In genomic region chrX:109848451-109849050, GRCh38 we compare ENCODE assay signal across 12 cellular contexts.
A peak's percentile ranks its signal among the peaks of the same experiment; 100 is the strongest.
DNase-seq lines count a peak whose midpoint lies in the region; ATAC-seq and TF ChIP-seq lines count a peak whose summit lies in the region.
"Had no signal": no experiment of that assay in that cellular context is flagged by ENCODE, and none has a peak within 500 bp of the region (broad histone marks: within the 10 kb centered on the region; RNA-seq: fewer than 3 reads in every experiment).

No MANE protein-coding gene starts in this region.

- no peak for TF ChIP-seq CTCF in AG04450 (IDR thresholded peaks at IDR 0.05; ENCODE audit: low read depth, low read length)
- TF ChIP-seq CTCF in activated B cell treated with CpG ODN at 0.5 μM for 24 hours (IDR thresholded peaks at IDR 0.05): no peak

- H3K4me3 Mint-ChIP-seq in activated B cell treated with CpG ODN at 0.5 μM for 24 hours: peak overlapping the region; percentile 56

- DNase-seq in AG04450 (ENCODE audit: low read depth, low spot score) (no peak), activated B cell treated with CpG ODN at 0.5 μM for 24 hours (no peak), Right ventricle myocardium superior (no peak), MG63 (no peak), Ammon's horn (ENCODE audit: low spot score) (no peak), NCI-H2029 treated with DMSO at 0.1 percent for 48 hours (lab: John Stamatoyannopoulos, UW) (no peak)
- DNase-seq: right cardiac atrium, substantia nigra had no signal

- POLR2A ChIA-PET in AG04450 (lab: Yijun Ruan, JAX): interaction anchor here (0.9 kb wide), 1 partner anchor 21 kb away, joined by 3 read pairs; no protein-coding TSS in a partner anchor
- POLR2A ChIA-PET in activated B cell treated with CpG ODN at 0.5 μM for 24 hours (lab: Charles Lee): no interaction called here

- peaks cover 10% of the 10 kb centered on the region for H3K4me1 Mint-ChIP-seq in activated B cell treated with CpG ODN at 0.5 μM for 24 hours

- no peaks in the 10 kb centered on the region for H3K27me3 Mint-ChIP-seq in activated B cell treated with CpG ODN at 0.5 μM for 24 hours

- peak overlapping the region; percentile 84 for H3K27ac ChIP-seq in AG04450 (ENCODE audit: low read depth, low read length)
- H3K27ac ChIP-seq: cardiac muscle cell had no signal

- CTCF ChIA-PET in AG04450 (lab: Charles Lee): interaction anchor here (1.2 to 2.0 kb wide), 2 partner anchors 9 to 42 kb away, joined by 5 to 12 read pairs; no protein-coding TSS in a partner anchor
- CTCF ChIA-PET in activated B cell treated with CpG ODN at 0.5 μM for 24 hours (lab: Charles Lee): no interaction called here

- no peaks in the 10 kb centered on the region for H3K9me3 Mint-ChIP-seq in activated B cell treated with CpG ODN at 0.5 μM for 24 hours

- no peaks in the 10 kb centered on the region for H3K36me3 Mint-ChIP-seq in activated B cell treated with CpG ODN at 0.5 μM for 24 hours (ENCODE audit: low read depth)

- H3K4me3 ChIP-seq in AG04450 (ENCODE audit: low read depth, low read length): no peak overlapping the region
- H3K4me3 ChIP-seq in MG63: no peak overlapping the region
- H3K4me3 ChIP-seq: cardiac muscle cell had no signal

- peak; percentile 84 for ATAC-seq in GM19395 (IDR thresholded peaks at IDR 0.05; ENCODE audit: unreplicated experiment)
- peak; percentile 73 for ATAC-seq in HG03135 (IDR thresholded peaks at IDR 0.05; ENCODE audit: unreplicated experiment)
- peak; percentile 25 for ATAC-seq in activated B cell treated with CpG ODN at 0.5 μM for 24 hours (ENCODE audit: low read depth)
- ATAC-seq in Right ventricle myocardium superior (ENCODE audit: poor library complexity): no peak
- ATAC-seq: HCT116 had no signal

- H3K27ac Mint-ChIP-seq in activated B cell treated with CpG ODN at 0.5 μM for 24 hours: no peak overlapping the region

- no peaks in the 10 kb centered on the region; the same call in 1 of the 2 replicates for H3K9me3 ChIP-seq in AG04450 (ENCODE audit: control insufficient read depth, insufficient read depth, low read length)
- H3K9me3 ChIP-seq in MG63: no peaks in the 10 kb centered on the region

- intact Hi-C loops in activated B cell treated with CpG ODN at 0.5 μM for 24 hours (cut with micrococcal nuclease) (no loop called here), Right ventricle myocardium superior (cut with DNase I) (no loop called here)

- no peaks in the 10 kb centered on the region for H3K36me3 ChIP-seq in MG63
- H3K36me3 ChIP-seq: cardiac muscle cell had no signal

- no peaks in the 10 kb centered on the region for H3K27me3 ChIP-seq in AG04450 (ENCODE audit: control insufficient read depth, insufficient read depth, low read length)
- H3K27me3 ChIP-seq in MG63: no peaks in the 10 kb centered on the region
- H3K27me3 ChIP-seq: cardiac muscle cell had no signal
